In genomic region chr15:40379853-40380252, GRCh38 we compare ENCODE assay signal across 11 cellular contexts. TPM values are rescaled to one million over a fixed set of nuclear protein-coding genes. Genes with fewer than 3 reads are reported as not detected.
DNase-seq lines count a peak whose midpoint lies in the region; ATAC-seq and TF ChIP-seq lines count a peak whose summit lies in the region.
"Had no signal": no experiment of that assay in that cellular context is flagged by ENCODE, and none has a peak within 500 bp of the region (broad histone marks: within the 10 kb centered on the region; RNA-seq: fewer than 3 reads in every experiment).

No MANE protein-coding gene starts in this region.

- H4K91ac ChIP-seq in neuronal stem cell (ENCODE audit: low read depth, low read length, poor library complexity) = no peak overlapping the region

- no peak overlapping the region for H2BK12ac ChIP-seq in neuronal stem cell (ENCODE audit: low read length)

- no peak overlapping the region for H3K4me3 ChIP-seq in neuronal stem cell (ENCODE audit: low read length in 2 of 2)

- no peak overlapping the region for H3K4me2 ChIP-seq in neuronal stem cell (ENCODE audit: insufficient read depth, low read length, poor library complexity, severe bottlenecking)

- H2AK5ac ChIP-seq in neuronal stem cell (ENCODE audit: low read depth, low read length) = no peak overlapping the region

- H3K9me3 ChIP-seq in neuronal stem cell (replicated peaks in 1 of 2; ENCODE audit: control insufficient read depth in 2 of 2, insufficient read depth in 1 of 2, low read depth in 1 of 2, low read length in 2 of 2) = no peaks in the 10 kb centered on the region

- no peak overlapping the region for H2BK15ac ChIP-seq in neuronal stem cell (ENCODE audit: low read length)

- no CpG with 5 or more reads among the region's 4 CpGs for WGBS in neuronal stem cell (ENCODE audit: extremely low coverage in 2 of 2, insufficient read length in 2 of 2, insufficient replicate concordance in 1 of 2), 2 donors

- H3K27me3 ChIP-seq in neuronal stem cell (ENCODE audit: control insufficient read depth in 3 of 3, insufficient read depth in 3 of 3, low read depth in 1 of 3, low read length in 3 of 3) = peaks cover 0 to 4% (median 0%) of the 10 kb centered on the region in 3 experiments

- DNase-seq in GM04503 (ENCODE audit: low read depth) (peak; percentile 95), RKO (ENCODE audit: low spot score) (peak; percentile 90), fibroblast of peridontal ligament (ENCODE audit: extremely low read depth) (peak; percentile 100), sciatic nerve (ENCODE audit: low spot score) (peak; percentile 69), GM20000 (ENCODE audit: low spot score) (no peak), neuronal stem cell (ENCODE audit: low spot score) (no peak)
- DNase-seq: cerebellar nuclear complex; stimulated activated naive CD4-positive, alpha-beta T cell treated with Interleukin-2 at 50 U/mL for 16 hours had no signal

- intact Hi-C loops in sciatic nerve (cut with DNase I) = no loop called here

- H2AFZ ChIP-seq in neuronal stem cell (ENCODE audit: low read length) = no peak overlapping the region

- no peak overlapping the region for H3K4ac ChIP-seq in neuronal stem cell (ENCODE audit: low read length)

- no peak overlapping the region for H3K9ac ChIP-seq in neuronal stem cell (ENCODE audit: low read depth, low read length, poor library complexity)

- H3K36me3 ChIP-seq in neuronal stem cell (replicated peaks in 1 of 2; ENCODE audit: control insufficient read depth in 2 of 2, insufficient read depth in 2 of 2, low read length in 2 of 2) = peaks cover 0 to 7% of the 10 kb centered on the region in 2 donors

- no peak for TF ChIP-seq CTCF in GM20000 (IDR thresholded peaks at IDR 0.05; ENCODE audit: extremely low read depth, missing control alignments)

- H3K23ac ChIP-seq in neuronal stem cell (ENCODE audit: low read depth, low read length, poor library complexity) = no peak overlapping the region

- no peak overlapping the region for H3K27ac ChIP-seq in neuronal stem cell (replicated peaks; ENCODE audit: low read length)

- peaks cover 5% of the 10 kb centered on the region for H3K79me1 ChIP-seq in neuronal stem cell (ENCODE audit: low read depth, low read length)

- H3K18ac ChIP-seq in neuronal stem cell (ENCODE audit: low read length) = no peak overlapping the region

- no peak overlapping the region for H3K14ac ChIP-seq in neuronal stem cell (ENCODE audit: low read length)

- no peak overlapping the region for H2BK5ac ChIP-seq in neuronal stem cell (ENCODE audit: low read length)

- no peak overlapping the region for H2BK120ac ChIP-seq in neuronal stem cell (ENCODE audit: low read depth, low read length)

- H3K4me1 ChIP-seq in neuronal stem cell (ENCODE audit: control insufficient read depth in 2 of 2, insufficient read depth in 1 of 2, low read depth in 1 of 2, low read length in 2 of 2) = peaks cover 0 to 2% of the 10 kb centered on the region in 2 donors

- peak; percentile 63 for ATAC-seq in sciatic nerve
- ATAC-seq in GM18861 (IDR thresholded peaks at IDR 0.05; ENCODE audit: unreplicated experiment) = no peak
- no peak for ATAC-seq in HG03139 (IDR thresholded peaks at IDR 0.05; ENCODE audit: unreplicated experiment)
- ATAC-seq: natural killer cell treated with Interleukin-12 subunit alpha and Interleukin-12 subunit beta and Interleukin-15 and Interleukin-18, amount 100 ng/mL, for 72 hours had no signal

- no peak overlapping the region for H4K8ac ChIP-seq in neuronal stem cell (ENCODE audit: low read depth, low read length)

RNA-seq across cellular contexts. Expression of gene KNSTRN, which starts 2.7 kb away (rescaled TPM):
- total RNA-seq in sciatic nerve = 6.4 TPM
- 81.2 TPM for polyA plus RNA-seq in neuronal stem cell (2013, experiment 1 of 2)
- 77.0 TPM for polyA plus RNA-seq in neuronal stem cell (2013, experiment 2 of 2)

RNA-seq across cellular contexts. Expression of gene DISP2, which starts 21.8 kb away (rescaled TPM):
- 2.1 TPM for total RNA-seq in sciatic nerve
- 0.18 TPM for polyA plus RNA-seq in neuronal stem cell (2013, experiment 1 of 2)
- polyA plus RNA-seq in neuronal stem cell (2013, experiment 2 of 2) = 0.25 TPM

RNA-seq across cellular contexts. Expression of gene IVD, which starts 25.7 kb away (rescaled TPM):
- 67.8 TPM for total RNA-seq in sciatic nerve
- polyA plus RNA-seq in neuronal stem cell (2013, experiment 1 of 2) = 22.3 TPM
- polyA plus RNA-seq in neuronal stem cell (2013, experiment 2 of 2) = 23.4 TPM

RNA-seq across cellular contexts. Expression of gene PHGR1, which starts 29.0 kb away (rescaled TPM):
- not detected for total RNA-seq in sciatic nerve
- not detected for polyA plus RNA-seq in neuronal stem cell (2013, experiment 1 of 2)
- not detected for polyA plus RNA-seq in neuronal stem cell (2013, experiment 2 of 2)
- total RNA-seq: natural killer cell treated with Interleukin-12 subunit alpha and Interleukin-12 subunit beta and Interleukin-15 and Interleukin-18, amount 100 ng/mL, for 72 hours had no signal

RNA-seq across cellular contexts. Expression of gene CCDC9B, which starts 39.1 kb away (rescaled TPM):
- 37.8 TPM for total RNA-seq in sciatic nerve
- polyA plus RNA-seq in neuronal stem cell (2013, experiment 1 of 2) = 0.13 TPM
- 0.08 TPM for polyA plus RNA-seq in neuronal stem cell (2013, experiment 2 of 2)

Comparison
In these comparisons a context has a peak if more than half of its experiments do, and no peak if none do; other contexts are left out.
1. DNase-seq: peak in GM04503 (single experiment), RKO (single experiment), fibroblast of peridontal ligament (single experiment) and sciatic nerve (single experiment); none in GM20000 (single experiment) and neuronal stem cell (single experiment).